In genomic region chr7:112204776-112205347, GRCh38 we compare ENCODE assay signal across 8 cellular contexts. TPM values are rescaled to one million over a fixed set of nuclear protein-coding genes. Genes with fewer than 3 reads are reported as not detected.
DNase-seq lines count a peak whose midpoint lies in the region; ATAC-seq and TF ChIP-seq lines count a peak whose summit lies in the region.

No MANE protein-coding gene starts in this region.

- TF ChIP-seq CTCF in hepatocyte (IDR thresholded peaks at IDR 0.05; ENCODE audit: poor library complexity): no peak

- H3K9me2 ChIP-seq in hepatocyte (replicated peaks; ENCODE audit: insufficient read depth): no peaks in the 10 kb centered on the region

- peak overlapping the region; percentile 89 for H3K4me3 ChIP-seq in hepatocyte
- peak overlapping the region; percentile 97 for H3K4me3 ChIP-seq in skeletal muscle satellite cell (ENCODE audit: low read length)

- peaks cover 22% of the 10 kb centered on the region for H3K4me1 Mint-ChIP-seq in activated T-helper 17 cell treated with anti-CD3 and anti-CD28 coated beads, Interleukin-2, amount 50 U/mL, for 72 hours

- H3K79me2 ChIP-seq in hepatocyte: peaks cover 81% of the 10 kb centered on the region

- H3K4me2 ChIP-seq in hepatocyte (peak overlapping the region; percentile 86), skeletal muscle satellite cell (ENCODE audit: low read length) (peak overlapping the region; percentile 86)

- H3K27ac Mint-ChIP-seq in activated T-helper 17 cell treated with anti-CD3 and anti-CD28 coated beads, Interleukin-2, amount 50 U/mL, for 72 hours: peak overlapping the region; percentile 1

- no peak for TF ChIP-seq POLR2A in GM18505 (IDR thresholded peaks at IDR 0.05; ENCODE audit: borderline replicate concordance, extremely low read depth, insufficient read depth, insufficient read length)

- H3K4me1 ChIP-seq in hepatocyte (ENCODE audit: insufficient read depth): peaks cover 8% of the 10 kb centered on the region
- peaks cover 20% of the 10 kb centered on the region for H3K4me1 ChIP-seq in skeletal muscle satellite cell (ENCODE audit: control insufficient read depth, insufficient read depth, low read length)

- peak overlapping the region; percentile 64 for H3K27ac ChIP-seq in hepatocyte

- H3K9me3 ChIP-seq in hepatocyte (ENCODE audit: low read depth) (no peaks in the 10 kb centered on the region), skeletal muscle satellite cell (replicated peaks; ENCODE audit: low read length) (no peaks in the 10 kb centered on the region)

- peak overlapping the region; percentile 96 for H3K4me3 Mint-ChIP-seq in activated T-helper 17 cell treated with anti-CD3 and anti-CD28 coated beads, Interleukin-2, amount 50 U/mL, for 72 hours

- H3K27me3 ChIP-seq in hepatocyte (no peaks in the 10 kb centered on the region), skeletal muscle satellite cell (ENCODE audit: control insufficient read depth, insufficient read depth, low read length) (no peaks in the 10 kb centered on the region)

- DNase-seq in GM03348 (ENCODE audit: low spot score) (peak; percentile 5), NAMALWA (ENCODE audit: low spot score) (peak; percentile 62), hepatocyte (ENCODE audit: low spot score) (peak; percentile 8), middle frontal gyrus (ENCODE audit: extremely low spot score, low spot score) (no peak), KG1 (lab: John Stamatoyannopoulos, UW) (no peak)

- H3K9ac ChIP-seq in skeletal muscle satellite cell (ENCODE audit: low read depth, low read length): peak overlapping the region; percentile 79

- peak overlapping the region; percentile 79 for H2AFZ ChIP-seq in hepatocyte

- ATAC-seq in activated T-helper 17 cell treated with anti-CD3 and anti-CD28 coated beads, Interleukin-2, amount 50 U/mL, for 72 hours (replicated peaks): no peak
- ATAC-seq in GM18505 (IDR thresholded peaks at IDR 0.05; ENCODE audit: unreplicated experiment): no peak

- no peaks in the 10 kb centered on the region for H3K36me3 Mint-ChIP-seq in activated T-helper 17 cell treated with anti-CD3 and anti-CD28 coated beads, Interleukin-2, amount 50 U/mL, for 72 hours (ENCODE audit: low read depth)

- WGBS in hepatocyte (ENCODE audit: low lambda C conversion rate, missing lambda C conversion rate): under 1% methylated on average over 10 of the region's 10 CpGs

- H3K9me3 Mint-ChIP-seq in activated T-helper 17 cell treated with anti-CD3 and anti-CD28 coated beads, Interleukin-2, amount 50 U/mL, for 72 hours: no peaks in the 10 kb centered on the region

- peaks cover 39% of the 10 kb centered on the region for H3K27me3 Mint-ChIP-seq in activated T-helper 17 cell treated with anti-CD3 and anti-CD28 coated beads, Interleukin-2, amount 50 U/mL, for 72 hours

- no peaks in the 10 kb centered on the region for H4K20me1 ChIP-seq in hepatocyte (ENCODE audit: insufficient read depth, poor library complexity, severe bottlenecking)

- H3K36me3 ChIP-seq in hepatocyte (replicated peaks; ENCODE audit: insufficient read depth, low read depth) (no peaks in the 10 kb centered on the region), skeletal muscle satellite cell (ENCODE audit: insufficient read depth, low read length) (no peaks in the 10 kb centered on the region)

RNA-seq across cellular contexts. Expression of gene DOCK4, which starts 1.3 kb away (rescaled TPM):
- total RNA-seq in activated T-helper 17 cell treated with anti-CD3 and anti-CD28 coated beads, Interleukin-2, amount 50 U/mL, for 72 hours: 1 to 10 TPM in 1 of 2 donors, under 1 TPM in 1; 0.50 to 1.5 TPM
- total RNA-seq in hepatocyte: 22.8 and 22.9 TPM in 2 replicates
- polyA plus RNA-seq in hepatocyte: 4.4 and 6.0 TPM in 2 replicates
- 12.2 and 23.6 TPM in 2 replicates for total RNA-seq in skeletal muscle satellite cell (2012; rRNA removed)

RNA-seq across cellular contexts. Expression of gene ZNF277, which starts 1.6 kb away (rescaled TPM):
- 10 to 100 TPM; 11.6 to 19.4 TPM for total RNA-seq in activated T-helper 17 cell treated with anti-CD3 and anti-CD28 coated beads, Interleukin-2, amount 50 U/mL, for 72 hours
- 34.6 and 45.8 TPM in 2 replicates for total RNA-seq in hepatocyte
- polyA plus RNA-seq in hepatocyte: 10.0 and 13.4 TPM in 2 replicates
- 21.4 and 33.5 TPM in 2 replicates for total RNA-seq in skeletal muscle satellite cell (2012; rRNA removed)

Comparison
In these comparisons a context has a peak if more than half of its experiments do, and no peak if none do; other contexts are left out.
1. DNase-seq: peak in GM03348 (single experiment), NAMALWA (single experiment) and hepatocyte (single experiment); none in middle frontal gyrus (single experiment) and KG1 (single experiment).